In genomic region chr22:30426395-30427353, GRCh38 we compare ENCODE assay signal across 8 cellular contexts. TPM values are rescaled to one million over a fixed set of nuclear protein-coding genes. Genes with fewer than 3 reads are reported as not detected.
DNase-seq lines count a peak whose midpoint lies in the region; ATAC-seq, FAIRE-seq and TF ChIP-seq lines count a peak whose summit lies in the region.

No MANE protein-coding gene starts in this region.

- no peak for TF ChIP-seq POLR2A in A549 (IDR thresholded peaks at IDR 0.05; ENCODE audit: low read length)
- TF ChIP-seq POLR2A in right lobe of liver (IDR thresholded peaks at IDR 0.05): no peak

- peak; percentile 71 to 89 for DNase-seq in A549 (ENCODE audit: low read depth in 1 of 2, low spot score in 1 of 2)
- DNase-seq in H4 (ENCODE audit: low spot score): peak; percentile 86
- DNase-seq in NCI-H526 (lab: John Stamatoyannopoulos, UW): peak; percentile 85 to 95
- peak; percentile 90 for DNase-seq in activated CD4-positive, alpha-beta T cell treated with anti-CD3 and anti-CD28 coated beads, Interleukin-2, amount 50 U/mL, for 1 hour
- DNase-seq in dedifferentiated amniotic fluid mesenchymal stem cell (ENCODE audit: extremely low spot score): peak; percentile 55
- peak; percentile 87 to 89 (median 88) for DNase-seq in right lobe of liver
- peak; percentile 92 for DNase-seq in stimulated activated CD4-positive, alpha-beta T cell treated with anti-CD3 and anti-CD28 coated beads, Interleukin-4, amount 100 ng/mL, for 24 hours

- no peak for FAIRE-seq in A549 (lab: Jason Lieb, UNC)

- peak overlapping the region; percentile 90 for H3K4me2 ChIP-seq in A549

- TF ChIP-seq CTCF in A549 (IDR thresholded peaks at IDR 0.05) (peak; percentile 58), right lobe of liver (IDR thresholded peaks at IDR 0.05) (peak; percentile 71 to 79 (median 71))

- H3K9me3 ChIP-seq in A549: no peaks in the 10 kb centered on the region
- H3K9me3 ChIP-seq in right lobe of liver: no peaks in the 10 kb centered on the region

- CTCF ChIA-PET in A549 (lab: Yijun Ruan, JAX): interaction anchor here (0.7 to 3.9 kb wide), 9 partner anchors 12 to 162 kb away, joined by 3 to 17 read pairs (median 6); partner anchors contain the start of gene CASTOR1

- TF ChIP-seq EP300 in A549 (IDR thresholded peaks at IDR 0.05): no peak

- peak overlapping the region; percentile 97 for H3K27ac ChIP-seq in A549
- peak overlapping the region; percentile 90 to 98 (median 95) for H3K27ac ChIP-seq in right lobe of liver

- H3K36me3 ChIP-seq in right lobe of liver: peaks cover 0 to 6% (median 0%) of the 10 kb centered on the region in 4 donors

- TF ChIP-seq RAD21 in A549 (conservative IDR thresholded peaks at IDR 0.05 in 1 of 2, IDR thresholded peaks at IDR 0.05 in 1 of 2): peak; percentile 46 to 48

- H3K4me1 ChIP-seq in A549 (peaks cover 19% of the 10 kb centered on the region), right lobe of liver (peaks cover 0 to 40% (median 8%) of the 10 kb centered on the region in 4 donors)

- no peaks in the 10 kb centered on the region for H3K27me3 ChIP-seq in right lobe of liver

- H3K4me3 ChIP-seq in A549 (peak overlapping the region; percentile 68), right lobe of liver (peak overlapping the region; percentile 51 to 64 (median 59))

- intact Hi-C loops in right lobe of liver (cut with DNase I): loop anchor here in 1 of 2 donors (2.0 kb wide), 1 partner anchor 36 kb away; no protein-coding TSS in a partner anchor

- 64% methylated on average over 20 of the region's 29 CpGs for WGBS in A549 (ENCODE audit: missing lambda C conversion rate)
- 69% methylated on average over 5 of the region's 29 CpGs for WGBS in right lobe of liver (ENCODE audit: insufficient coverage, low coverage, low lambda C conversion rate, missing lambda C conversion rate)

- ATAC-seq in A549 (peak; percentile 21 to 50), right lobe of liver (peak; percentile 15 to 39 (median 32)), HG03175 (IDR thresholded peaks at IDR 0.05; ENCODE audit: unreplicated experiment) (no peak)

- POLR2A ChIA-PET in A549 (lab: Yijun Ruan, JAX): interaction anchor here (0.8 kb wide), 1 partner anchor 30 kb away, joined by 3 read pairs; the partner anchor contains the start of gene SEC14L2

TF ChIP-seq in A549, 52 proteins besides CTCF, POLR2A, EP300 and RAD21:
- no peak for TF ChIP-seq BCL3 (IDR thresholded peaks at IDR 0.05)
- TF ChIP-seq HDAC2 (IDR thresholded peaks at IDR 0.05): no peak
- TF ChIP-seq, protein P1, sequence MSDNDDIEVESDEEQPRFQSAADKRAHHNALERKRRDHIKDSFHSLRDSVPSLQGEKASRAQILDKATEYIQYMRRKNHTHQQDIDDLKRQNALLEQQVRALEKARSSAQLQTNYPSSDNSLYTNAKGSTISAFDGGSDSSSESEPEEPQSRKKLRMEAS (IDR thresholded peaks at IDR 0.05): peak; percentile 45; the same call in 1 of the 2 replicates
- no peak for TF ChIP-seq CEBPB (IDR thresholded peaks at IDR 0.05)
- TF ChIP-seq TFCP2L1 (CRISPR knock-in tag; IDR thresholded peaks at IDR 0.05): peak; percentile 35; the same call in 1 of the 2 replicates
- peak; percentile 48; the same call in 2 of the 3 replicates for TF ChIP-seq SMC3 (IDR thresholded peaks at IDR 0.05)
- TF ChIP-seq RCOR1 (IDR thresholded peaks at IDR 0.05; ENCODE audit: low read depth, low read length): no peak
- TF ChIP-seq ZFP36 (IDR thresholded peaks at IDR 0.05; ENCODE audit: borderline replicate concordance, partially characterized antibody): peak; percentile 95
- TF ChIP-seq FOSL2 (IDR thresholded peaks at IDR 0.05): no peak
- no peak for TF ChIP-seq FOSL2 (CRISPR knock-in tag; IDR thresholded peaks at IDR 0.05)
- TF ChIP-seq, protein P2, sequence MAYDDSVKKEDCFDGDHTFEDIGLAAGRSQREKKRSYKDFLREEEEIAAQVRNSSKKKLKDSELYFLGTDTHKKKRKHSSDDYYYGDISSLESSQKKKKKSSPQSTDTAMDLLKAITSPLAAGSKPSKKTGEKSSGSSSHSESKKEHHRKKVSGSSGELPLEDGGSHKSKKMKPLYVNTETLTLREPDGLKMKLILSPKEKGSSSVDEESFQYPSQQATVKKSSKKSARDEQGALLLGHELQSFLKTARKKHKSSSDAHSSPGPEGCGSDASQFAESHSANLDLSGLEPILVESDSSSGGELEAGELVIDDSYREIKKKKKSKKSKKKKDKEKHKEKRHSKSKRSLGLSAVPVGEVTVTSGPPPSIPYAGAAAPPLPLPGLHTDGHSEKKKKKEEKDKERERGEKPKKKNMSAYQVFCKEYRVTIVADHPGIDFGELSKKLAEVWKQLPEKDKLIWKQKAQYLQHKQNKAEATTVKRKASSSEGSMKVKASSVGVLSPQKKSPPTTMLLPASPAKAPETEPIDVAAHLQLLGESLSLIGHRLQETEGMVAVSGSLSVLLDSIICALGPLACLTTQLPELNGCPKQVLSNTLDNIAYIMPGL (CRISPR knock-in tag; IDR thresholded peaks at IDR 0.05; ENCODE audit: borderline replicate concordance): no peak

RNA-seq across cellular contexts. Expression of gene MTFP1, which starts 1.1 kb away (rescaled TPM):
- polyA plus RNA-seq in A549 (2011; rRNA removed) (23.8 and 24.9 TPM in 2 replicates), A549 (2017; fragmentation: RNase III; extraction: RNeasy Plus Mini Kit Qiagen cat#74134 plus additional on column Dnase treatment) (50.3 to 52.5 TPM (median 52.0 TPM) in 3 replicates)
- 63.0 and 82.2 TPM in 2 replicates for polyA plus RNA-seq in A549 (2012; cell fraction: cytosol; rRNA removed)
- 57.0 and 68.5 TPM in 2 replicates for polyA plus RNA-seq in A549 (2012; cell fraction: nucleus; rRNA removed)
- 14.3 and 14.9 TPM in 2 replicates for polyA minus RNA-seq in A549 (2011; rRNA and poly(A)+ RNA removed)
- total RNA-seq in H4 (2014; rRNA removed; shearing (Covaris generic)): 45.6 and 47.0 TPM in 2 replicates
- 10 to 100 TPM in 3 of 6 experiments, 1 to 10 TPM in 3; 4.2 to 30.1 (median 9.1) TPM for total RNA-seq in right lobe of liver

RNA-seq across cellular contexts. Expression of gene SEC14L2, which starts 29.9 kb away (rescaled TPM):
- polyA plus RNA-seq in A549 (2011; rRNA removed): 12.5 and 12.8 TPM in 2 replicates
- 8.1 and 12.1 TPM in 2 replicates for polyA plus RNA-seq in A549 (2012; cell fraction: cytosol; rRNA removed)
- 14.0 and 14.9 TPM in 2 replicates for polyA plus RNA-seq in A549 (2012; cell fraction: nucleus; rRNA removed)
- 15.2 to 21.8 TPM (median 17.2 TPM) in 3 replicates for polyA plus RNA-seq in A549 (2017; fragmentation: RNase III; extraction: RNeasy Plus Mini Kit Qiagen cat#74134 plus additional on column Dnase treatment)
- 24.0 and 25.4 TPM in 2 replicates for polyA minus RNA-seq in A549 (2011; rRNA and poly(A)+ RNA removed)
- total RNA-seq in H4 (2014; rRNA removed; shearing (Covaris generic)): 2.4 and 7.8 TPM in 2 replicates
- 100 to 1,000 TPM in 3 of 6 experiments, 10 to 100 TPM in 3; 42.7 to 240 (median 101) TPM for total RNA-seq in right lobe of liver

RNA-seq across cellular contexts. Expression of gene RNF215, which starts 39.5 kb away (rescaled TPM):
- polyA plus RNA-seq in A549 (2011; rRNA removed) (16.4 and 19.0 TPM in 2 replicates), A549 (2017; fragmentation: RNase III; extraction: RNeasy Plus Mini Kit Qiagen cat#74134 plus additional on column Dnase treatment) (18.4 to 23.5 TPM (median 19.5 TPM) in 3 replicates)
- 17.3 and 20.9 TPM in 2 replicates for polyA plus RNA-seq in A549 (2012; cell fraction: cytosol; rRNA removed)
- 83.7 and 89.2 TPM in 2 replicates for polyA plus RNA-seq in A549 (2012; cell fraction: nucleus; rRNA removed)
- polyA minus RNA-seq in A549 (2011; rRNA and poly(A)+ RNA removed): 33.8 and 36.3 TPM in 2 replicates
- total RNA-seq in H4 (2014; rRNA removed; shearing (Covaris generic)): 5.1 and 6.4 TPM in 2 replicates
- total RNA-seq in right lobe of liver: 10 to 100 TPM in 1 of 6 experiments, 1 to 10 TPM in 5; 6.2 to 10.0 (median 7.4) TPM

RNA-seq across cellular contexts. Expression of gene SEC14L3, which starts 45.1 kb away (rescaled TPM):
- polyA plus RNA-seq in A549 (2011; rRNA removed) (0.05 TPM in 1 of 2 replicates, not detected in the other), A549 (2017; fragmentation: RNase III; extraction: RNeasy Plus Mini Kit Qiagen cat#74134 plus additional on column Dnase treatment) (0.04 TPM in 1 of 3 replicates, not detected in the others)
- not detected in 2 replicates for polyA plus RNA-seq in A549 (2012; cell fraction: cytosol; rRNA removed)
- polyA plus RNA-seq in A549 (2012; cell fraction: nucleus; rRNA removed): 0.05 TPM in 1 of 2 replicates, not detected in the other
- not detected in 2 replicates for polyA minus RNA-seq in A549 (2011; rRNA and poly(A)+ RNA removed)
- not detected in 2 replicates for total RNA-seq in H4 (2014; rRNA removed; shearing (Covaris generic))
- total RNA-seq in right lobe of liver: 1 to 10 TPM in 1 of 6 experiments, under 1 TPM in 3, not detected in 2; 0.31 to 1.1 (median 0.55) TPM
